1 cellular context compared by ENCODE assay signal in genomic region chr11:46593550-46594382, GRCh38.
TF ChIP-seq lines count a peak whose summit lies in the region.

Gene AMBRA1 (minus strand): TSS chr11:46594023. CDS start chr11:46548380, 45,643 bp downstream.

TF ChIP-seq in HEK293, 187 proteins besides CTCF, POLR2A, EP300 and RAD21 (continued from another document and continues in another):
- TF ChIP-seq ZNF280C (tag by site-specific recombination; IDR thresholded peaks at IDR 0.05) (no peak), HOXA7 (CRISPR knock-in tag; IDR thresholded peaks at IDR 0.05; ENCODE audit: borderline replicate concordance) (no peak), ZNF560 (tag by site-specific recombination; IDR thresholded peaks at IDR 0.05; ENCODE audit: borderline replicate concordance) (0 out of 2 replicates have a peak, but pooled peaks have one; percentile 60), ZNF423 (tag by site-specific recombination; IDR thresholded peaks at IDR 0.05) (no peak), ZNF266 (tag by site-specific recombination; IDR thresholded peaks at IDR 0.05; ENCODE audit: low read depth) (no peak), KLF9 (tag by site-specific recombination; IDR thresholded peaks at IDR 0.05; ENCODE audit: low read depth) (peak; percentile 37; the same call in 1 of the 2 replicates), REPIN1 (tag by site-specific recombination; IDR thresholded peaks at IDR 0.05; ENCODE audit: low read depth) (no peak), ZNF169 (tag by site-specific recombination; IDR thresholded peaks at IDR 0.05) (no peak), ZNF585B (tag by site-specific recombination; IDR thresholded peaks at IDR 0.05) (no peak), BCL6B (tag by site-specific recombination; IDR thresholded peaks at IDR 0.05) (no peak), KLF17 (tag by site-specific recombination; IDR thresholded peaks at IDR 0.05) (0 out of 2 replicates have a peak, but pooled peaks have one; percentile 34), ZNF138 (tag by site-specific recombination; IDR thresholded peaks at IDR 0.05; ENCODE audit: borderline replicate concordance) (no peak), ZSCAN4 (tag by site-specific recombination; IDR thresholded peaks at IDR 0.05) (no peak), PATZ1 (tag by site-specific recombination; IDR thresholded peaks at IDR 0.05) (no peak), ZNF157 (tag by site-specific recombination; IDR thresholded peaks at IDR 0.05) (no peak), ZNF501 (tag by site-specific recombination; IDR thresholded peaks at IDR 0.05) (peak; percentile 78; the same call in 1 of the 2 replicates), ZNF19 (tag by site-specific recombination; IDR thresholded peaks at IDR 0.05; ENCODE audit: low read depth) (peak; percentile 88), ZNF133 (tag by site-specific recombination; IDR thresholded peaks at IDR 0.05) (no peak), ZNF26 (tag by site-specific recombination; IDR thresholded peaks at IDR 0.05) (no peak), ZNF558 (tag by site-specific recombination; IDR thresholded peaks at IDR 0.05) (no peak), SP3 (tag by site-specific recombination; IDR thresholded peaks at IDR 0.05) (peak; percentile 58; the same call in 1 of the 2 replicates), ZNF48 (tag by site-specific recombination; IDR thresholded peaks at IDR 0.05) (no peak), ZNF580 (tag by site-specific recombination; IDR thresholded peaks at IDR 0.05) (peak; percentile 30; the same call in 1 of the 2 replicates), YY1 (tag by site-specific recombination; IDR thresholded peaks at IDR 0.05) (0 out of 2 replicates have a peak, but pooled peaks have one; percentile 35), ZNF140 (tag by site-specific recombination; IDR thresholded peaks at IDR 0.05) (no peak), ZNF202 (tag by site-specific recombination; IDR thresholded peaks at IDR 0.05; ENCODE audit: borderline replicate concordance) (no peak), ZNF629 (tag by site-specific recombination; IDR thresholded peaks at IDR 0.05) (peak; percentile 42), ZNF214 (tag by site-specific recombination; IDR thresholded peaks at IDR 0.05; ENCODE audit: borderline replicate concordance) (no peak), ZNF335 (tag by site-specific recombination; conservative IDR thresholded peaks at IDR 0.05) (peak; percentile 85), PRDM10 (tag by site-specific recombination; IDR thresholded peaks at IDR 0.05) (peak; percentile 50), ZFP41 (tag by site-specific recombination; IDR thresholded peaks at IDR 0.05; ENCODE audit: borderline replicate concordance) (no peak), ZFHX2 (tag by site-specific recombination; conservative IDR thresholded peaks at IDR 0.05) (peak; percentile 80), ZNF830 (tag by site-specific recombination; IDR thresholded peaks at IDR 0.05; ENCODE audit: low read depth) (no peak), ZNF223 (tag by site-specific recombination; IDR thresholded peaks at IDR 0.05) (no peak), ZNF701 (tag by site-specific recombination; IDR thresholded peaks at IDR 0.05) (no peak), ZNF549 (tag by site-specific recombination; IDR thresholded peaks at IDR 0.05) (no peak), PRDM1 (tag by site-specific recombination; IDR thresholded peaks at IDR 0.05) (no peak), AEBP2 (tag by site-specific recombination; IDR thresholded peaks at IDR 0.05; ENCODE audit: borderline replicate concordance) (no peak), SCRT2 (tag by site-specific recombination; IDR thresholded peaks at IDR 0.05) (peak; percentile 47; the same call in 1 of the 2 replicates), SETDB1 (IDR thresholded peaks at IDR 0.05; ENCODE audit: insufficient read length, low read length) (no peak), RBAK (tag by site-specific recombination; IDR thresholded peaks at IDR 0.05) (no peak), ZBTB21 (tag by site-specific recombination; IDR thresholded peaks at IDR 0.05) (no peak), ZNF626 (tag by site-specific recombination; IDR thresholded peaks at IDR 0.05) (no peak), ZNF114 (tag by site-specific recombination; IDR thresholded peaks at IDR 0.05) (no peak), EGR2 (tag by site-specific recombination; IDR thresholded peaks at IDR 0.05; ENCODE audit: low read depth) (peak; percentile 58), SP2 (tag by site-specific recombination; IDR thresholded peaks at IDR 0.05) (no peak), ZNF623 (tag by site-specific recombination; IDR thresholded peaks at IDR 0.05) (no peak), ZNF121 (tag by site-specific recombination; IDR thresholded peaks at IDR 0.05) (no peak), ZNF776 (tag by site-specific recombination; IDR thresholded peaks at IDR 0.05; ENCODE audit: borderline replicate concordance) (no peak), ZNF658 (tag by site-specific recombination; IDR thresholded peaks at IDR 0.05) (no peak), ZBTB17 (tag by site-specific recombination; IDR thresholded peaks at IDR 0.05) (peak; percentile 100), ZNF239 (tag by site-specific recombination; IDR thresholded peaks at IDR 0.05) (no peak), ZNF398 (tag by site-specific recombination; IDR thresholded peaks at IDR 0.05) (no peak)
